In the genomic region with DNA sequence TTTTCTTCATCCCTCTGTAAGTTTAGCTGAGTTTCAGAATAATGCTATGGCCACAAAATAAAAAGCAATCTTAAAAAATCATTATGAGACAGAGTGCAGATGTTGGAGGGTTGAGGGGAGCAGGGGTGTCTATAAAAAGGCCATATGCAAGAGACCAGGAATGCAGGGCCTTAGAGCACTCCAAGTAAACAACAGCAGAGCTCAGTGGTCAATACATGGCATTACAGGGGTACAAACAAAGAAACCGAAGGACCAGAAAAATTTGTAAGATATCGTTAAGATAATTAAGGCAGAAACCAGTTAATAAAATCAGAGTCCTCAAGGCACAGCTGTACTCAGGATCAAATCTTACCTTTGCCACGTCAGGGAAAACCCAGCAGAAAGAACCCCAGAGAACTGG, we compare ENCODE assay signal across 1 cellular context.
TF ChIP-seq lines count a peak whose summit lies in the region.

No MANE protein-coding gene starts in this region.

TF ChIP-seq in SK-N-SH, 30 proteins besides CTCF, POLR2A, EP300 and RAD21:
- TF ChIP-seq MXI1 (IDR thresholded peaks at IDR 0.05; ENCODE audit: low read depth, low read length), result no peak
- TF ChIP-seq FOXJ3 (CRISPR knock-in tag; IDR thresholded peaks at IDR 0.05), result no peak
- TF ChIP-seq RCOR1 (IDR thresholded peaks at IDR 0.05; ENCODE audit: low read length), result no peak
- TF ChIP-seq CHD2 (IDR thresholded peaks at IDR 0.05; ENCODE audit: low read length, partially characterized antibody), result no peak
- no peak for TF ChIP-seq TAF1 (IDR thresholded peaks at IDR 0.05; ENCODE audit: borderline replicate concordance, low read depth, low read length)
- TF ChIP-seq EZH2phosphoT487 (IDR thresholded peaks at IDR 0.05; ENCODE audit: borderline replicate concordance, low read depth), result no peak
- no peak for TF ChIP-seq SIN3A (IDR thresholded peaks at IDR 0.05; ENCODE audit: borderline replicate concordance, low read depth, low read length)
- TF ChIP-seq NRF1 (IDR thresholded peaks at IDR 0.05; ENCODE audit: low read depth, low read length), result no peak
- TF ChIP-seq, protein P1, sequence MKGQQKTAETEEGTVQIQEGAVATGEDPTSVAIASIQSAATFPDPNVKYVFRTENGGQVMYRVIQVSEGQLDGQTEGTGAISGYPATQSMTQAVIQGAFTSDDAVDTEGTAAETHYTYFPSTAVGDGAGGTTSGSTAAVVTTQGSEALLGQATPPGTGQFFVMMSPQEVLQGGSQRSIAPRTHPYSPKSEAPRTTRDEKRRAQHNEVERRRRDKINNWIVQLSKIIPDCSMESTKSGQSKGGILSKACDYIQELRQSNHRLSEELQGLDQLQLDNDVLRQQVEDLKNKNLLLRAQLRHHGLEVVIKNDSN (IDR thresholded peaks at IDR 0.05; ENCODE audit: borderline replicate concordance, low read depth), result no peak
- TF ChIP-seq POLR2AphosphoS5 (IDR thresholded peaks at IDR 0.05; ENCODE audit: low read depth, low read length), result no peak
- TF ChIP-seq, protein P2, sequence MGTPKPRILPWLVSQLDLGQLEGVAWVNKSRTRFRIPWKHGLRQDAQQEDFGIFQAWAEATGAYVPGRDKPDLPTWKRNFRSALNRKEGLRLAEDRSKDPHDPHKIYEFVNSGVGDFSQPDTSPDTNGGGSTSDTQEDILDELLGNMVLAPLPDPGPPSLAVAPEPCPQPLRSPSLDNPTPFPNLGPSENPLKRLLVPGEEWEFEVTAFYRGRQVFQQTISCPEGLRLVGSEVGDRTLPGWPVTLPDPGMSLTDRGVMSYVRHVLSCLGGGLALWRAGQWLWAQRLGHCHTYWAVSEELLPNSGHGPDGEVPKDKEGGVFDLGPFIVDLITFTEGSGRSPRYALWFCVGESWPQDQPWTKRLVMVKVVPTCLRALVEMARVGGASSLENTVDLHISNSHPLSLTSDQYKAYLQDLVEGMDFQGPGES (IDR thresholded peaks at IDR 0.05; ENCODE audit: low read depth, low read length), result no peak
- TF ChIP-seq, protein P3, sequence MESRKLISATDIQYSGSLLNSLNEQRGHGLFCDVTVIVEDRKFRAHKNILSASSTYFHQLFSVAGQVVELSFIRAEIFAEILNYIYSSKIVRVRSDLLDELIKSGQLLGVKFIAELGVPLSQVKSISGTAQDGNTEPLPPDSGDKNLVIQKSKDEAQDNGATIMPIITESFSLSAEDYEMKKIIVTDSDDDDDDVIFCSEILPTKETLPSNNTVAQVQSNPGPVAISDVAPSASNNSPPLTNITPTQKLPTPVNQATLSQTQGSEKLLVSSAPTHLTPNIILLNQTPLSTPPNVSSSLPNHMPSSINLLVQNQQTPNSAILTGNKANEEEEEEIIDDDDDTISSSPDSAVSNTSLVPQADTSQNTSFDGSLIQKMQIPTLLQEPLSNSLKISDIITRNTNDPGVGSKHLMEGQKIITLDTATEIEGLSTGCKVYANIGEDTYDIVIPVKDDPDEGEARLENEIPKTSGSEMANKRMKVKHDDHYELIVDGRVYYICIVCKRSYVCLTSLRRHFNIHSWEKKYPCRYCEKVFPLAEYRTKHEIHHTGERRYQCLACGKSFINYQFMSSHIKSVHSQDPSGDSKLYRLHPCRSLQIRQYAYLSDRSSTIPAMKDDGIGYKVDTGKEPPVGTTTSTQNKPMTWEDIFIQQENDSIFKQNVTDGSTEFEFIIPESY (IDR thresholded peaks at IDR 0.05; ENCODE audit: borderline replicate concordance, low read depth), result no peak
